ENCODE assay signal across 14 cellular contexts in genomic region chr2:71736986-71737385, GRCh38.
"Had no signal": no experiment of that assay in that cellular context is flagged by ENCODE, and none has a peak within 500 bp of the region (broad histone marks: within the 10 kb centered on the region; RNA-seq: fewer than 3 reads in every experiment).

No MANE protein-coding gene starts in this region.

- H3K4me3 Mint-ChIP-seq: activated naive CD4-positive, alpha-beta T cell treated with anti-CD3 and anti-CD28 coated beads, Interleukin-2, amount 50 U/mL, for 24 hours; dendritic cell treated with granulocyte-macrophage colony-stimulating factor and Interleukin-4, amounts not matched to agents 40 ng/mL and 50 ng/mL, for 4 days; memory B cell; neural crest cell; stimulated activated naive B cell treated with anti-CD40 and anti-IgM and Interleukin-4, amounts not matched to agents 10 μg/mL and 1 μg/mL and 100 μg/mL, for 72 hours; T-helper 2 cell treated with Interferon-gamma antibody and Interleukin-4, amounts not matched to agents 5 μg/mL and 100 μg/mL, for 36 hours; type B pancreatic cell had no signal

- H3K27ac Mint-ChIP-seq: activated naive CD4-positive, alpha-beta T cell treated with anti-CD3 and anti-CD28 coated beads, Interleukin-2, amount 50 U/mL, for 24 hours; dendritic cell treated with granulocyte-macrophage colony-stimulating factor and Interleukin-4, amounts not matched to agents 40 ng/mL and 50 ng/mL, for 4 days; memory B cell; stimulated activated naive B cell treated with anti-CD40 and anti-IgM and Interleukin-4, amounts not matched to agents 10 μg/mL and 1 μg/mL and 100 μg/mL, for 72 hours; T-helper 2 cell treated with Interferon-gamma antibody and Interleukin-4, amounts not matched to agents 5 μg/mL and 100 μg/mL, for 36 hours; type B pancreatic cell had no signal

- H3K4me3 ChIP-seq: body of pancreas, heart right ventricle, pancreas had no signal

- H3K36me3 Mint-ChIP-seq: activated naive CD4-positive, alpha-beta T cell treated with anti-CD3 and anti-CD28 coated beads, Interleukin-2, amount 50 U/mL, for 24 hours; memory B cell; stimulated activated naive B cell treated with anti-CD40 and anti-IgM and Interleukin-4, amounts not matched to agents 10 μg/mL and 1 μg/mL and 100 μg/mL, for 72 hours; type B pancreatic cell had no signal

- H3K27me3 ChIP-seq: body of pancreas, heart right ventricle, pancreas had no signal

- H3K9me3 ChIP-seq: body of pancreas, pancreas had no signal

- H3K4me1 ChIP-seq: body of pancreas, pancreas had no signal

- H3K27ac ChIP-seq: body of pancreas, heart right ventricle, pancreas had no signal

- H3K36me3 ChIP-seq: heart right ventricle, pancreas had no signal

- ATAC-seq: pancreas; stimulated activated naive B cell treated with anti-CD40 and anti-IgM and Interleukin-4, amounts not matched to agents 10 μg/mL and 1 μg/mL and 100 μg/mL, for 72 hours had no signal

- DNase-seq: activated CD4-positive, alpha-beta T cell treated with anti-CD3 and anti-CD28 coated beads, Interleukin-2, amount 50 U/mL, for 1 hour; amniotic stem cell; body of pancreas; foreskin fibroblast; stimulated activated CD4-positive, alpha-beta T cell treated with anti-CD3 and anti-CD28 coated beads, Interleukin-1b, Interleukin-23, amount 100 ng/mL, for 48 hours; stimulated activated naive B cell treated with anti-CD40 and anti-IgM and Interleukin-4, amounts not matched to agents 10 μg/mL and 1 μg/mL and 100 μg/mL, for 72 hours had no signal

- H3K9me3 Mint-ChIP-seq: T-helper 2 cell treated with Interferon-gamma antibody and Interleukin-4, amounts not matched to agents 5 μg/mL and 100 μg/mL, for 36 hours; type B pancreatic cell had no signal

- H3K4me1 Mint-ChIP-seq: activated naive CD4-positive, alpha-beta T cell treated with anti-CD3 and anti-CD28 coated beads, Interleukin-2, amount 50 U/mL, for 24 hours; memory B cell; neural crest cell; stimulated activated naive B cell treated with anti-CD40 and anti-IgM and Interleukin-4, amounts not matched to agents 10 μg/mL and 1 μg/mL and 100 μg/mL, for 72 hours had no signal
